ENCODE assay signal across 1 cellular context in the genomic region with DNA sequence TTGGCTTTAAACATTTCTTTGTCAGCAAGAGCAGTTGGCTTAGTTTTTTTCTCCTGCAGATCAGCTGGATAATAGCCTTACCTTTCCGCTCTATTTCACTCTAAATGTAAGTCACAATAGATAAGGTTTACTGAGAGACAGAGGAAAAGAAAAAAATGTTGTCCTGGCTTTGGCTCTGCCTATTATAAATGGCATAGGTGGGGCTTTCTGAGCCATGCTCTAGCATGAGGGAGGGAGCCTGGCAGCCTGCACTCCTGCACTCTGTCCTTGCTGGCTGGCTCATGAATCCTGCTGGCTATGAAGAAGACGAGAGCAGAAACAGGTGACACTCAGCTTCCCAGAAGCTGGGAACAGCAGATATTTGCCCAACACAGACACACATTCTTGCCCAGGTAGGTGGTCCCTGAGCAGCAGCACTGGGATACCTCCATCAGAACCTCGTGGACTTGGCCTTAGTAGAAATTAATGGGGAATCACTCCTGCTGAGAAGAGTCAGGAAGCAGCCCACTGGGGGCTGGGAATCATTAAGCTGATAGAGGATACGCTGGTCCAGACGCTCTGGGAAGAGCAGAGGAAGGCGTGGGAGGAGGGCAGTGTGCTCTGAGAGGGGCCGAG.
TF ChIP-seq lines count a peak whose summit lies in the region.

No MANE protein-coding gene starts in this region.

TF ChIP-seq in GM23338, 12 proteins besides CTCF, POLR2A, EP300 and RAD21 (continued from another document):
- TF ChIP-seq, protein P1, sequence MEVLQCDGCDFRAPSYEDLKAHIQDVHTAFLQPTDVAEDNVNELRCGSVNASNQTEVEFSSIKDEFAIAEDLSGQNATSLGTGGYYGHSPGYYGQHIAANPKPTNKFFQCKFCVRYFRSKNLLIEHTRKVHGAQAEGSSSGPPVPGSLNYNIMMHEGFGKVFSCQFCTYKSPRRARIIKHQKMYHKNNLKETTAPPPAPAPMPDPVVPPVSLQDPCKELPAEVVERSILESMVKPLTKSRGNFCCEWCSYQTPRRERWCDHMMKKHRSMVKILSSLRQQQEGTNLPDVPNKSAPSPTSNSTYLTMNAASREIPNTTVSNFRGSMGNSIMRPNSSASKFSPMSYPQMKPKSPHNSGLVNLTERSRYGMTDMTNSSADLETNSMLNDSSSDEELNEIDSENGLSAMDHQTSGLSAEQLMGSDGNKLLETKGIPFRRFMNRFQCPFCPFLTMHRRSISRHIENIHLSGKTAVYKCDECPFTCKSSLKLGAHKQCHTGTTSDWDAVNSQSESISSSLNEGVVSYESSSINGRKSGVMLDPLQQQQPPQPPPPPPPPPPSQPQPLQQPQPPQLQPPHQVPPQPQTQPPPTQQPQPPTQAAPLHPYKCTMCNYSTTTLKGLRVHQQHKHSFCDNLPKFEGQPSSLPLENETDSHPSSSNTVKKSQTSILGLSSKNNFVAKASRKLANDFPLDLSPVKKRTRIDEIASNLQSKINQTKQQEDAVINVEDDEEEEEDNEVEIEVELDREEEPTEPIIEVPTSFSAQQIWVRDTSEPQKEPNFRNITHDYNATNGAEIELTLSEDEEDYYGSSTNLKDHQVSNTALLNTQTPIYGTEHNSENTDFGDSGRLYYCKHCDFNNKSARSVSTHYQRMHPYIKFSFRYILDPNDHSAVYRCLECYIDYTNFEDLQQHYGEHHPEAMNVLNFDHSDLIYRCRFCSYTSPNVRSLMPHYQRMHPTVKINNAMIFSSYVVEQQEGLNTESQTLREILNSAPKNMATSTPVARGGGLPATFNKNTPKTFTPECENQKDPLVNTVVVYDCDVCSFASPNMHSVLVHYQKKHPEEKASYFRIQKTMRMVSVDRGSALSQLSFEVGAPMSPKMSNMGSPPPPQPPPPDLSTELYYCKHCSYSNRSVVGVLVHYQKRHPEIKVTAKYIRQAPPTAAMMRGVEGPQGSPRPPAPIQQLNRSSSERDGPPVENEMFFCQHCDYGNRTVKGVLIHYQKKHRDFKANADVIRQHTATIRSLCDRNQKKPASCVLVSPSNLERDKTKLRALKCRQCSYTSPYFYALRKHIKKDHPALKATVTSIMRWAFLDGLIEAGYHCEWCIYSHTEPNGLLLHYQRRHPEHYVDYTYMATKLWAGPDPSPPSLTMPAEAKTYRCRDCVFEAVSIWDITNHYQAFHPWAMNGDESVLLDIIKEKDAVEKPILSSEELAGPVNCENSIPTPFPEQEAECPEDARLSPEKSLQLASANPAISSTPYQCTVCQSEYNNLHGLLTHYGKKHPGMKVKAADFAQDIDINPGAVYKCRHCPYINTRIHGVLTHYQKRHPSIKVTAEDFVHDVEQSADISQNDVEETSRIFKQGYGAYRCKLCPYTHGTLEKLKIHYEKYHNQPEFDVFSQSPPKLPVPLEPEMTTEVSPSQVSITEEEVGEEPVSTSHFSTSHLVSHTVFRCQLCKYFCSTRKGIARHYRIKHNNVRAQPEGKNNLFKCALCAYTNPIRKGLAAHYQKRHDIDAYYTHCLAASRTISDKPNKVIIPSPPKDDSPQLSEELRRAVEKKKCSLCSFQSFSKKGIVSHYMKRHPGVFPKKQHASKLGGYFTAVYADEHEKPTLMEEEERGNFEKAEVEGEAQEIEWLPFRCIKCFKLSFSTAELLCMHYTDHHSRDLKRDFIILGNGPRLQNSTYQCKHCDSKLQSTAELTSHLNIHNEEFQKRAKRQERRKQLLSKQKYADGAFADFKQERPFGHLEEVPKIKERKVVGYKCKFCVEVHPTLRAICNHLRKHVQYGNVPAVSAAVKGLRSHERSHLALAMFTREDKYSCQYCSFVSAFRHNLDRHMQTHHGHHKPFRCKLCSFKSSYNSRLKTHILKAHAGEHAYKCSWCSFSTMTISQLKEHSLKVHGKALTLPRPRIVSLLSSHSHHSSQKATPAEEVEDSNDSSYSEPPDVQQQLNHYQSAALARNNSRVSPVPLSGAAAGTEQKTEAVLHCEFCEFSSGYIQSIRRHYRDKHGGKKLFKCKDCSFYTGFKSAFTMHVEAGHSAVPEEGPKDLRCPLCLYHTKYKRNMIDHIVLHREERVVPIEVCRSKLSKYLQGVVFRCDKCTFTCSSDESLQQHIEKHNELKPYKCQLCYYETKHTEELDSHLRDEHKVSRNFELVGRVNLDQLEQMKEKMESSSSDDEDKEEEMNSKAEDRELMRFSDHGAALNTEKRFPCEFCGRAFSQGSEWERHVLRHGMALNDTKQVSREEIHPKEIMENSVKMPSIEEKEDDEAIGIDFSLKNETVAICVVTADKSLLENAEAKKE (CRISPR knock-in tag; IDR thresholded peaks at IDR 0.05): no peak
- TF ChIP-seq ZNF114 (CRISPR knock-in tag; IDR thresholded peaks at IDR 0.05) (no peak), STAT1 (IDR thresholded peaks at IDR 0.05; ENCODE audit: unreplicated experiment) (no peak), NANOG (IDR thresholded peaks at IDR 0.05; ENCODE audit: borderline replicate concordance) (no peak)
